16 cellular contexts compared by ENCODE assay signal in genomic region chr10:3526721-3527120, GRCh38.
DNase-seq lines count a peak whose midpoint lies in the region; ATAC-seq, FAIRE-seq and TF ChIP-seq lines count a peak whose summit lies in the region.
"Had no signal": no experiment of that assay in that cellular context is flagged by ENCODE, and none has a peak within 500 bp of the region (broad histone marks: within the 10 kb centered on the region; RNA-seq: fewer than 3 reads in every experiment).

No MANE protein-coding gene starts in this region.

- FAIRE-seq in RCC 7860 (lab: Jason Lieb, UNC), result peak; percentile 81
- FAIRE-seq: H54, kidney, pancreas had no signal

- no peak for TF ChIP-seq CTCF in AG04450 (IDR thresholded peaks at IDR 0.05; ENCODE audit: low read depth, low read length)
- TF ChIP-seq CTCF in omental fat pad (IDR thresholded peaks at IDR 0.05), result no peak

- CTCF ChIA-PET in AG04450 (lab: Charles Lee), result no interaction called here

- no peaks in the 10 kb centered on the region for H3K27me3 ChIP-seq in AG04450 (ENCODE audit: control insufficient read depth, insufficient read depth, low read length)
- H3K27me3 ChIP-seq: pancreas had no signal

- peak overlapping the region; percentile 94 for H3K27ac ChIP-seq in AG04450 (ENCODE audit: low read depth, low read length)

- H3K4me3 ChIP-seq in AG04450 (ENCODE audit: low read depth, low read length), result no peak overlapping the region
- H3K4me3 ChIP-seq: pancreas had no signal

- POLR2A ChIA-PET in AG04450 (lab: Yijun Ruan, JAX), result no interaction called here

- no peaks in the 10 kb centered on the region for H3K9me3 ChIP-seq in AG04450 (ENCODE audit: control insufficient read depth, insufficient read depth, low read length)
- H3K9me3 ChIP-seq: pancreas had no signal

- ATAC-seq in omental fat pad (ENCODE audit: low FRiP score) (peak; percentile 45), GM18909 (IDR thresholded peaks at IDR 0.05; ENCODE audit: poor library complexity, unreplicated experiment) (no peak)

- DNase-seq in AG04450 (ENCODE audit: low read depth, low spot score), result peak; percentile 44
- DNase-seq in RCC 7860 (ENCODE audit: low spot score), result peak; percentile 47
- DNase-seq in fibroblast of peridontal ligament (ENCODE audit: extremely low read depth), result peak; percentile 98
- no peak for DNase-seq in omental fat pad (ENCODE audit: low spot score)
- no peak for DNase-seq in activated gamma-delta T cell (lab: John Stamatoyannopoulos, UW)
- DNase-seq in NCI-H226, result no peak
- DNase-seq in globus pallidus (ENCODE audit: low spot score), result no peak
- DNase-seq: activated CD4-positive, CD25-positive, alpha-beta regulatory T cell treated with anti-CD3 and anti-CD28 coated beads, Interleukin-2, amount 50 U/mL, for 72 hours; activated naive CD4-positive, alpha-beta T cell; effector memory CD4-positive, alpha-beta T cell; Karpas-422; kidney; NCI-H510A; pancreas had no signal

Comparison
In these comparisons a context has a peak if more than half of its experiments do, and no peak if none do; other contexts are left out.
1. DNase-seq: peak in AG04450 (single experiment), RCC 7860 (single experiment) and fibroblast of peridontal ligament (single experiment); none in omental fat pad (single experiment), activated gamma-delta T cell (single experiment), NCI-H226 (single experiment) and globus pallidus (single experiment).